Comparison of ENCODE assay signal across 9 cellular contexts in genomic region chr12:62817556-62818271, GRCh38.
DNase-seq lines count a peak whose midpoint lies in the region; ATAC-seq and TF ChIP-seq lines count a peak whose summit lies in the region.
"Had no signal": no experiment of that assay in that cellular context is flagged by ENCODE, and none has a peak within 500 bp of the region (broad histone marks: within the 10 kb centered on the region; RNA-seq: fewer than 3 reads in every experiment).

No MANE protein-coding gene starts in this region.

- H3K27ac ChIP-seq in brain microvascular endothelial cell (peak overlapping the region; percentile 86), layer of hippocampus (ENCODE audit: low read depth, low read length) (peak overlapping the region; percentile 50), uterus (peak overlapping the region; percentile 66 to 70)

- H3K9me3 ChIP-seq in uterus (no peaks in the 10 kb centered on the region), BE2C (no peaks in the 10 kb centered on the region), HAP-1 (no peaks in the 10 kb centered on the region)

- intact Hi-C loops in Right ventricle myocardium superior (cut with DNase I) (no loop called here), cardiac septum (cut with DNase I) (loop anchor here (2.0 kb wide), 1 partner anchor 115 kb away; no protein-coding TSS in a partner anchor), uterus (cut with DNase I; ENCODE audit: low total_unique reads) (no loop called here)

- peak; percentile 10 for TF ChIP-seq CTCF in brain microvascular endothelial cell (IDR thresholded peaks at IDR 0.05; ENCODE audit: low read depth, low read length, missing control alignments)
- peak in 1 of 4 experiments; percentile 14 for TF ChIP-seq CTCF in uterus (IDR thresholded peaks at IDR 0.05)
- no peak for TF ChIP-seq CTCF in BE2C (IDR thresholded peaks at IDR 0.05; ENCODE audit: low read depth, low read length)

- H3K27me3 ChIP-seq in brain microvascular endothelial cell (replicated peaks): no peaks in the 10 kb centered on the region
- H3K27me3 ChIP-seq in layer of hippocampus (ENCODE audit: control insufficient read depth, insufficient read depth, low read length): no peaks in the 10 kb centered on the region
- H3K27me3 ChIP-seq in uterus: no peaks in the 10 kb centered on the region
- peaks cover 11% of the 10 kb centered on the region for H3K27me3 ChIP-seq in BE2C
- no peaks in the 10 kb centered on the region for H3K27me3 ChIP-seq in HAP-1 (ENCODE audit: low read depth)

- peak overlapping the region; percentile 13 for H3K4me3 ChIP-seq in brain microvascular endothelial cell (ENCODE audit: low read depth, low read length)
- H3K4me3 ChIP-seq in uterus: peak overlapping the region in 1 of 2 donors; percentile 4
- H3K4me3 ChIP-seq in BE2C (ENCODE audit: low read depth, low read length): no peak overlapping the region
- no peak overlapping the region for H3K4me3 ChIP-seq in HAP-1

- peak; percentile 82 for ATAC-seq in Right ventricle myocardium superior (ENCODE audit: poor library complexity)

- no peak for DNase-seq in Right ventricle myocardium superior
- DNase-seq in cardiac septum (ENCODE audit: low spot score): no peak
- DNase-seq in brain microvascular endothelial cell: peak; percentile 87
- no peak for DNase-seq in uterus
- DNase-seq in BE2C: no peak
- no peak for DNase-seq in mucosa of gallbladder (ENCODE audit: low spot score)
- no peak for DNase-seq in HAP-1 (ENCODE audit: low spot score in 2 of 2)
- DNase-seq: CD4-positive, CD25-positive, alpha-beta regulatory T cell had no signal

- H3K36me3 ChIP-seq in brain microvascular endothelial cell (replicated peaks) (no peaks in the 10 kb centered on the region), uterus (no peaks in the 10 kb centered on the region), BE2C (no peaks in the 10 kb centered on the region), HAP-1 (replicated peaks) (no peaks in the 10 kb centered on the region)

- H3K4me1 ChIP-seq in uterus: no peaks in the 10 kb centered on the region
- no peaks in the 10 kb centered on the region for H3K4me1 ChIP-seq in BE2C
- H3K4me1 ChIP-seq in HAP-1: peaks cover 3% of the 10 kb centered on the region; the same call in 1 of the 2 replicates

- no peak for TF ChIP-seq POLR2A in uterus (IDR thresholded peaks at IDR 0.05)

- in situ Hi-C loops in brain microvascular endothelial cell (cut with HindIII; ENCODE audit: low pct_ligation_motif_present, low sequenced_read_pairs): no loop called here
- in situ Hi-C loops in HAP-1 (cut with MboI; ENCODE audit: low sequenced_read_pairs): no loop called here
